9 cellular contexts compared by ENCODE assay signal in genomic region chr11:74011360-74012071, GRCh38. TPM values are rescaled to one million over a fixed set of nuclear protein-coding genes. Genes with fewer than 3 reads are reported as not detected.
A peak's percentile ranks its signal among the peaks of the same experiment; 100 is the strongest.
DNase-seq lines count a peak whose midpoint lies in the region; ATAC-seq, FAIRE-seq and TF ChIP-seq lines count a peak whose summit lies in the region.
"Had no signal": no experiment of that assay in that cellular context is flagged by ENCODE, and none has a peak within 500 bp of the region (broad histone marks: within the 10 kb centered on the region; RNA-seq: fewer than 3 reads in every experiment).

No MANE protein-coding gene starts in this region.

- H2AFZ ChIP-seq in K562 (ENCODE audit: low read depth, low read length) = peak overlapping the region; percentile 75

- peak; percentile 99 for FAIRE-seq in K562 (lab: Jason Lieb, UNC)
- FAIRE-seq in urothelium cell line (lab: Jason Lieb, UNC) = no peak

- no TSS peak for BruUV-seq in K562 (replicated peaks; lab: Mats Ljungman, UMichigan)

- H3K27me3 ChIP-seq in K562 (ENCODE audit: control insufficient read depth in 2 of 2, insufficient read depth in 2 of 2, low read length in 2 of 2) = no peaks in the 10 kb centered on the region

- WGBS in K562 (ENCODE audit: insufficient coverage, low coverage, missing lambda C conversion rate) = 2% methylated on average over 8 of the region's 8 CpGs

- no peaks in the 10 kb centered on the region for H3K9me3 ChIP-seq in K562 (replicated peaks; ENCODE audit: control insufficient read depth, insufficient read depth, low read depth, low read length)

- H3K9ac ChIP-seq in K562 (ENCODE audit: insufficient read depth in 1 of 2, low read depth in 2 of 2, low read length in 2 of 2) = peak overlapping the region; percentile 45 to 59

- H3K4me1 ChIP-seq in K562 (replicated peaks in 1 of 2; ENCODE audit: control insufficient read depth in 2 of 2, insufficient read depth in 2 of 2, low read length in 2 of 2) = peaks cover 62 to 68% of the 10 kb centered on the region in 2 experiments

- peak; percentile 94 for TF ChIP-seq EP300 in K562 (IDR thresholded peaks at IDR 0.05; ENCODE audit: low read length)

- no peak; a peak in 1 of 4 replicates for TF ChIP-seq RAD21 in K562 (CRISPR knock-in tag; conservative IDR thresholded peaks at IDR 0.05 in 1 of 2, IDR thresholded peaks at IDR 0.05 in 1 of 2)

- intact Hi-C loops in K562 (cut with micrococcal nuclease) = loop anchor here (1.0 to 5.0 kb wide), 2 partner anchors 28 to 76 kb away; no protein-coding TSS in a partner anchor

- in situ Hi-C loops in K562 (cut with MboI) = no loop called here

- peak; percentile 63 for DNase-seq in activated naive CD4-positive, alpha-beta T cell treated with Interleukin-2 at 50 U/mL for 16 hours
- DNase-seq in activated naive CD4-positive, alpha-beta T cell treated with anti-CD3 and anti-CD28 coated beads, Interleukin-2, amount 50 U/mL, for 16 hours = no peak
- DNase-seq in K562 (ENCODE audit: extremely low read depth in 1 of 4, low spot score in 3 of 4) (peak; percentile 72 to 97 (median 87)), urothelium cell line (ENCODE audit: low spot score) (no peak), AML-193 (lab: John Stamatoyannopoulos, UW) (no peak), DMS114 treated with DMSO at 0.1 percent for 48 hours (lab: John Stamatoyannopoulos, UW; ENCODE audit: unreplicated experiment) (no peak)
- peak; percentile 39 to 62 for DNase-seq in stimulated activated CD4-positive, alpha-beta T cell treated with anti-CD3 and anti-CD28 coated beads, Interleukin-4, amount 100 ng/mL, for 48 hours (ENCODE audit: low read depth in 2 of 2)

- no peaks in the 10 kb centered on the region for H3K36me3 ChIP-seq in K562 (ENCODE audit: control insufficient read depth, insufficient read depth, low read length)

- no peak overlapping the region for H3K4me3 ChIP-seq in K562
- H3K4me3 ChIP-seq: lung had no signal

- CTCF ChIA-PET in K562 (lab: Yijun Ruan, JAX; ENCODE audit: low intra/inter-chr PET ratio) = no interaction called here

- POLR2A ChIA-PET in K562 (lab: Yijun Ruan, JAX) = interaction anchor here (0.6 to 1.9 kb wide), 6 partner anchors 9 to 172 kb away, joined by 3 to 8 read pairs (median 3); partner anchors contain the start of gene UCP2

- peak overlapping the region; percentile 26; the same call in 1 of the 2 replicates for H3K4me2 ChIP-seq in K562 (ENCODE audit: insufficient read depth, low read length)

- H3K79me2 ChIP-seq in K562 (ENCODE audit: control insufficient read depth, insufficient read depth, low read length) = no peaks in the 10 kb centered on the region

- no peak for TF ChIP-seq CTCF in K562 (IDR thresholded peaks at IDR 0.05 in 2 of 3, conservative IDR thresholded peaks at IDR 0.05 in 1 of 3; ENCODE audit: insufficient read depth in 2 of 3, low read depth in 1 of 3, low read length in 3 of 3)

- peak overlapping the region; percentile 83 for H3K27ac ChIP-seq in K562 (ENCODE audit: extremely low read depth, low read depth, low read length)

- H4K20me1 ChIP-seq in K562 (replicated peaks; ENCODE audit: control insufficient read depth, insufficient read depth, low read length) = peaks cover 4% of the 10 kb centered on the region; the same call in 1 of the 2 replicates

- ATAC-seq in HG03571 (IDR thresholded peaks at IDR 0.05; ENCODE audit: unreplicated experiment) = peak; percentile 82
- peak; percentile 92 for ATAC-seq in K562

- TF ChIP-seq POLR2A in K562 (conservative IDR thresholded peaks at IDR 0.05) = peak; percentile 48; the same call in 1 of the 2 replicates

- H3K9me1 ChIP-seq in K562 (ENCODE audit: control insufficient read depth, insufficient read depth, low read length) = peaks cover 5% of the 10 kb centered on the region

TF ChIP-seq in K562, 482 proteins besides CTCF, POLR2A, EP300 and RAD21 (continues in another document):
- peak; percentile 74 for TF ChIP-seq TARDBP (IDR thresholded peaks at IDR 0.05)
- peak; percentile 85 for TF ChIP-seq IFI16 (CRISPR knock-in tag; IDR thresholded peaks at IDR 0.05)
- TF ChIP-seq CTBP1 (IDR thresholded peaks at IDR 0.05; ENCODE audit: borderline replicate concordance) = peak; percentile 80; the same call in 1 of the 2 replicates
- no peak for TF ChIP-seq WHSC1 (IDR thresholded peaks at IDR 0.05; ENCODE audit: low read length)
- no peak for TF ChIP-seq ZNF3 (CRISPR knock-in tag; IDR thresholded peaks at IDR 0.05)
- peak; percentile 73 for TF ChIP-seq ZFX (CRISPR knock-in tag; IDR thresholded peaks at IDR 0.05)
- TF ChIP-seq YY1 (IDR thresholded peaks at IDR 0.05; ENCODE audit: borderline replicate concordance in 1 of 3, control insufficient read depth in 1 of 3, extremely low read depth in 1 of 3, insufficient read depth in 3 of 3, insufficient read length in 1 of 3, insufficient replicate concordance in 2 of 3, low read depth in 1 of 3, low read length in 2 of 3) = peak in 2 of 3 experiments; percentile 30 to 56
- peak; percentile 97 for TF ChIP-seq ZNF395 (CRISPR knock-in tag; IDR thresholded peaks at IDR 0.05)
- peak; percentile 95 to 97 for TF ChIP-seq KDM1A (IDR thresholded peaks at IDR 0.05)
- TF ChIP-seq MYBL2 (IDR thresholded peaks at IDR 0.05; ENCODE audit: low read depth) = no peak; the same call in 1 of the 2 replicates
- TF ChIP-seq MYBL2 (CRISPR knock-in tag; IDR thresholded peaks at IDR 0.05; ENCODE audit: borderline replicate concordance) = no peak
- no peak for TF ChIP-seq SRSF1 (IDR thresholded peaks at IDR 0.05; ENCODE audit: low read depth, low read length)
- peak; percentile 58 for TF ChIP-seq ATF4 (CRISPR knock-in tag; IDR thresholded peaks at IDR 0.05)
- TF ChIP-seq FOXK1 (CRISPR knock-in tag; IDR thresholded peaks at IDR 0.05; ENCODE audit: borderline replicate concordance) = no peak
- TF ChIP-seq POU5F1 (IDR thresholded peaks at IDR 0.05; ENCODE audit: borderline replicate concordance, low read depth, low read length, partially characterized antibody) = no peak

RNA-seq across cellular contexts. Expression of gene UCP3, which starts 2.6 kb away (rescaled TPM):
- 2.3 and 3.3 TPM in 2 replicates for total RNA-seq in K562 (2011; cell fraction: chromatin; rRNA removed; ENCODE audit: low replicate concordance)
- total RNA-seq in K562 (2011; cell fraction: nucleolus; rRNA removed) = 2.2 and 3.5 TPM in 2 replicates
- total RNA-seq in K562 (2011; cell fraction: nucleoplasm; rRNA removed) = 0.84 and 3.1 TPM in 2 replicates
- total RNA-seq in K562 (2014; rRNA removed) = 0.05 and 0.94 TPM in 2 replicates
- total RNA-seq in K562 (2014; rRNA removed; fragmentation: Illumina TruSeq; extraction: Trizol) = 0.25 and 0.29 TPM in 2 replicates
- total RNA-seq in K562 (2015; rRNA removed; fragmentation: Illumina TruSeq; extraction: Trizol) = 0.41 and 0.65 TPM in 2 replicates
- total RNA-seq in K562 (2021) = 0.18 and 0.53 TPM in 2 replicates
- polyA plus RNA-seq in K562 (2011; rRNA removed) = 0.15 and 0.26 TPM in 2 replicates
- 0.24 and 0.27 TPM in 2 replicates for polyA plus RNA-seq in K562 (2011; cell fraction: cytosol; rRNA removed)
- polyA plus RNA-seq in K562 (2011; cell fraction: nucleus; rRNA removed) = 1.9 and 2.1 TPM in 2 replicates
- polyA plus RNA-seq in K562 (2012) = 0.46 and 0.66 TPM in 2 replicates
- 0.43 and 0.53 TPM in 2 replicates for polyA plus RNA-seq in K562 (2014; fragmentation: Illumina TruSeq; extraction: Trizol)
- polyA plus RNA-seq in K562 (2014; fragmentation: Nextera tagmentation; extraction: Ambion mirVana) = not detected
- 0.04 and 0.21 TPM in 2 replicates for polyA plus RNA-seq in K562 (2014; rRNA removed)
- 0.36 and 0.39 TPM in 2 replicates for polyA minus RNA-seq in K562 (2011; rRNA and poly(A)+ RNA removed)
- not detected in 2 replicates for polyA minus RNA-seq in K562 (2011; cell fraction: cytosol; rRNA and poly(A)+ RNA removed)
- polyA minus RNA-seq in K562 (2011; cell fraction: nucleus; rRNA and poly(A)+ RNA removed) = 0.81 and 1.00 TPM in 2 replicates

RNA-seq across cellular contexts. Expression of gene UCP2, which starts 28.9 kb away (rescaled TPM):
- total RNA-seq in K562 (2011; cell fraction: chromatin; rRNA removed; ENCODE audit: low replicate concordance) = 125 and 263 TPM in 2 replicates
- total RNA-seq in K562 (2011; cell fraction: nucleolus; rRNA removed) = 180 and 194 TPM in 2 replicates
- total RNA-seq in K562 (2011; cell fraction: nucleoplasm; rRNA removed) = 161 and 172 TPM in 2 replicates
- total RNA-seq in K562 (2014; rRNA removed) (21.5 and 29.2 TPM in 2 replicates), K562 (2014; rRNA removed; fragmentation: Illumina TruSeq; extraction: Trizol) (19.6 and 24.1 TPM in 2 replicates), K562 (2015; rRNA removed; fragmentation: Illumina TruSeq; extraction: Trizol) (19.2 and 25.9 TPM in 2 replicates), K562 (2021) (141 and 152 TPM in 2 replicates)
- polyA plus RNA-seq in K562 (2011; rRNA removed) (45.6 and 59.3 TPM in 2 replicates), K562 (2014; fragmentation: Illumina TruSeq; extraction: Trizol) (147 and 173 TPM in 2 replicates), K562 (2014; fragmentation: Nextera tagmentation; extraction: Ambion mirVana) (100 to 1,000 TPM in 1 of 2 experiments, 10 to 100 TPM in 1; 95.7 to 216 TPM), K562 (2014; rRNA removed) (84.5 and 87.9 TPM in 2 replicates)
- 113 and 142 TPM in 2 replicates for polyA plus RNA-seq in K562 (2011; cell fraction: cytosol; rRNA removed)
- polyA plus RNA-seq in K562 (2011; cell fraction: nucleus; rRNA removed) = 52.2 and 60.9 TPM in 2 replicates
- 99.1 and 151 TPM in 2 replicates for polyA plus RNA-seq in K562 (2012)
- polyA minus RNA-seq in K562 (2011; rRNA and poly(A)+ RNA removed) = 59.5 and 95.2 TPM in 2 replicates
- 107 and 109 TPM in 2 replicates for polyA minus RNA-seq in K562 (2011; cell fraction: cytosol; rRNA and poly(A)+ RNA removed)
- 69.9 and 106 TPM in 2 replicates for polyA minus RNA-seq in K562 (2011; cell fraction: nucleus; rRNA and poly(A)+ RNA removed)

Comparison
In these comparisons a context has a peak if more than half of its experiments do, and no peak if none do; other contexts are left out.
1. DNase-seq: peak in activated naive CD4-positive, alpha-beta T cell treated with Interleukin-2 at 50 U/mL for 16 hours (single experiment), K562 (4 of 4) and stimulated activated CD4-positive, alpha-beta T cell treated with anti-CD3 and anti-CD28 coated beads, Interleukin-4, amount 100 ng/mL, for 48 hours (2 of 2); none in activated naive CD4-positive, alpha-beta T cell treated with anti-CD3 and anti-CD28 coated beads, Interleukin-2, amount 50 U/mL, for 16 hours (single experiment), urothelium cell line (single experiment), AML-193 (0 of 2) and DMS114 treated with DMSO at 0.1 percent for 48 hours (single experiment).